18 cellular contexts compared by ENCODE assay signal in the genomic region with DNA sequence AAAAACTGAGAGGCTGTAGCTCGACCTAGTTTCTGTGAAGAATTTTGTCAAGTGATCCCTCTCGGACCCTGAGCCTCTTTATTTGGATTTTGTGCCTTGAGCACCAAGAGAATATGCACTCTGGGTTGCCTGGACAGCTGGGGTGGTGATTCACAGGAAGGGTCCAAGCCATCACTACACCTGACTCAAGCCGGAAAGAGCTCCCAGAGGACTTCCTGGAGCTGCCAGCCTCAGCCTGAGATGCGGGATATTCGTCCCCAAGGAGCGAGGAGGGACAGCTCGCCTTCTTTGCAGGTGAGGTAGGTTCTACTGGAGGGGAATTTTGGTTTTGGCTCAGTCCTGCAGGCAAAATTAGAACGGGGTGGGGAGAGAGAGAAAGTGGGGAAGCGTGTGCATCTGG.
"Had no signal": no experiment of that assay in that cellular context is flagged by ENCODE, and none has a peak within 500 bp of the region (broad histone marks: within the 10 kb centered on the region; RNA-seq: fewer than 3 reads in every experiment).

No MANE protein-coding gene starts in this region.

- H3K27ac ChIP-seq: heart right ventricle, ovary, right atrium auricular region, sigmoid colon, skin epidermis, testis, tibial nerve had no signal

- H3K4me3 Mint-ChIP-seq: dendritic cell treated with granulocyte-macrophage colony-stimulating factor and Interleukin-4, amounts not matched to agents 40 ng/mL and 50 ng/mL, for 4 days; naive thymus-derived CD4-positive, alpha-beta T cell; nephron progenitor cell; stimulated activated naive B cell treated with anti-CD40 and anti-IgM and Interleukin-4, amounts not matched to agents 10 μg/mL and 1 μg/mL and 100 μg/mL, for 72 hours; stimulated activated naive CD8-positive, alpha-beta T cell treated with anti-CD3 and anti-CD28 coated beads, Interleukin-15, amount 100 ng/mL, for 72 hours had no signal

- H3K27me3 ChIP-seq: ovary, right atrium auricular region, testis had no signal

- H3K36me3 ChIP-seq: heart right ventricle, ovary, right atrium auricular region, sigmoid colon, tibial nerve had no signal

- H3K4me3 ChIP-seq: heart right ventricle, ovary, right atrium auricular region, sigmoid colon, skin epidermis, testis, tibial nerve had no signal

- H3K27ac Mint-ChIP-seq: dendritic cell treated with granulocyte-macrophage colony-stimulating factor and Interleukin-4, amounts not matched to agents 40 ng/mL and 50 ng/mL, for 4 days; nephron progenitor cell; stimulated activated naive B cell treated with anti-CD40 and anti-IgM and Interleukin-4, amounts not matched to agents 10 μg/mL and 1 μg/mL and 100 μg/mL, for 72 hours; stimulated activated naive CD8-positive, alpha-beta T cell treated with anti-CD3 and anti-CD28 coated beads, Interleukin-15, amount 100 ng/mL, for 72 hours had no signal

- ATAC-seq: esophagus mucosa; heart right ventricle; left lobe of liver; naive thymus-derived CD4-positive, alpha-beta T cell; stimulated activated naive B cell treated with anti-CD40 and anti-IgM and Interleukin-4, amounts not matched to agents 10 μg/mL and 1 μg/mL and 100 μg/mL, for 72 hours; stimulated activated naive CD8-positive, alpha-beta T cell treated with anti-CD3 and anti-CD28 coated beads, Interleukin-15, amount 100 ng/mL, for 72 hours had no signal

- H3K9me3 ChIP-seq: heart right ventricle, ovary, right atrium auricular region, sigmoid colon, testis, tibial nerve had no signal

- H3K9me3 Mint-ChIP-seq: dendritic cell treated with granulocyte-macrophage colony-stimulating factor and Interleukin-4, amounts not matched to agents 40 ng/mL and 50 ng/mL, for 4 days; nephron progenitor cell; stimulated activated naive B cell treated with anti-CD40 and anti-IgM and Interleukin-4, amounts not matched to agents 10 μg/mL and 1 μg/mL and 100 μg/mL, for 72 hours; stimulated activated naive CD8-positive, alpha-beta T cell treated with anti-CD3 and anti-CD28 coated beads, Interleukin-15, amount 100 ng/mL, for 72 hours had no signal

- DNase-seq: effector CD4-positive, alpha-beta T cell; heart right ventricle; kidney glomerular epithelial cell; naive thymus-derived CD4-positive, alpha-beta T cell; nephron progenitor cell; ovary; sigmoid colon; stimulated activated CD4-positive, alpha-beta T cell treated with anti-CD3 and anti-CD28 coated beads, Interleukin-2, amount 100 ng/mL, for 24 hours; stimulated activated CD4-positive, alpha-beta T cell treated with anti-CD3 and anti-CD28 coated beads, Interleukin-4, amount 100 ng/mL, for 4 hours; stimulated activated naive B cell treated with anti-CD40 and anti-IgM and Interleukin-4, amounts not matched to agents 10 μg/mL and 1 μg/mL and 100 μg/mL, for 72 hours; stimulated activated naive CD8-positive, alpha-beta T cell treated with anti-CD3 and anti-CD28 coated beads, Interleukin-15, amount 100 ng/mL, for 72 hours; testis had no signal
